ENCODE assay signal across 18 cellular contexts in the genomic region with DNA sequence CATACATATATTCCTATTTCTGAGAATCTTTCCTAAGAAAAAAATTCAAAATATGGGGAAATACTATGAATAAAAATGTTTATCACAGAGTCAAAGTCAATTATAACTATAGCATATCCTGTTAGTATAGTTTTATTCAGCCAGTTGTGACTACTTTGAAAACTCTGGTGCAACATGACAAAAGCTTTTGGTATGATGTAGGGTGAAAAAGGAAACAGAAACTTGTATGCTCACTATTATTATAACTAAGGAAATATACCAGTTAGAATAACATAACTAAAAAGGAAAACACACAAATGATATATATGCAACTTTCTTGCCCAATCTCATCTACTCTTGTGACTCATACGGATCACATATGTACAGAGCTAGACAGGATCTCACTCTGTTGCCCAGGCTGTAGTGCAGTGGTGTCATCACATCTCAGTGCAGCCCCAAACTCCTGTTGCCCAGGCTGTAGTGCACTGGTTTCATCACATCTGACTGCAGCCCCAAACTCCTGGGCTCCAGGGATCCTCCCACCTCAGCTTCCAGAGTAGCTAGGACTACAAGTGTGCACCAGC. TPM values are rescaled to one million over a fixed set of nuclear protein-coding genes. Genes with fewer than 3 reads are reported as not detected.
A peak's percentile ranks its signal among the peaks of the same experiment; 100 is the strongest.
DNase-seq lines count a peak whose midpoint lies in the region; ATAC-seq, FAIRE-seq and TF ChIP-seq lines count a peak whose summit lies in the region.
"Had no signal": no experiment of that assay in that cellular context is flagged by ENCODE, and none has a peak within 500 bp of the region (broad histone marks: within the 10 kb centered on the region; RNA-seq: fewer than 3 reads in every experiment).

No MANE protein-coding gene starts in this region.

- no TSS peak for BruUV-seq in GM12878 (replicated peaks; lab: Mats Ljungman, UMichigan)

- no peaks in the 10 kb centered on the region for H3K27me3 ChIP-seq in GM12878 (replicated peaks in 1 of 2; ENCODE audit: control insufficient read depth in 2 of 2, insufficient read depth in 2 of 2, low read length in 1 of 2)
- H3K27me3 ChIP-seq: MG63, neural progenitor cell had no signal

- H3K79me2 ChIP-seq in GM12878 (ENCODE audit: control insufficient read depth, insufficient read depth, low read length) = no peaks in the 10 kb centered on the region

- no peaks in the 10 kb centered on the region; the same call in 2 of the 3 replicates for H3K9me3 ChIP-seq in GM12878 (replicated peaks; ENCODE audit: control insufficient read depth, insufficient read depth, low read length)
- H3K9me3 ChIP-seq: MG63, thoracic aorta had no signal

- SMC1A ChIA-PET in GM12878 (lab: Charles Lee; ENCODE audit: uncharacterized antibody, unreplicated experiment) = no interaction called here

- no peak for TF ChIP-seq RAD21 in GM12878 (IDR thresholded peaks at IDR 0.05; ENCODE audit: insufficient read depth, low read depth, low read length)

- H3K27me3 Mint-ChIP-seq in activated CD8-positive, alpha-beta T cell treated with anti-CD3 and anti-CD28 coated beads for 36 hours = peaks cover 1% of the 10 kb centered on the region
- peaks cover 7% of the 10 kb centered on the region for H3K27me3 Mint-ChIP-seq in activated CD8-positive, alpha-beta T cell treated with anti-CD3 and anti-CD28 coated beads, Interleukin-2, amount 10 ng/mL, durations not matched to agents 7 days and 5 days (ENCODE audit: low read depth)
- H3K27me3 Mint-ChIP-seq: CD4-positive, CD25-positive, alpha-beta regulatory T cell had no signal

- no peak for TF ChIP-seq CTCF in activated CD8-positive, alpha-beta T cell treated with anti-CD3 and anti-CD28 coated beads for 36 hours (IDR thresholded peaks at IDR 0.05)
- no peak for TF ChIP-seq CTCF in GM12878 (IDR thresholded peaks at IDR 0.05 in 2 of 3, conservative IDR thresholded peaks at IDR 0.05 in 1 of 3; ENCODE audit: control insufficient read depth in 2 of 3, extremely low read depth in 1 of 3, insufficient read depth in 1 of 3, low read depth in 3 of 3, low read length in 3 of 3)

- POLR2A ChIA-PET in activated CD8-positive, alpha-beta T cell treated with anti-CD3 and anti-CD28 coated beads for 36 hours (lab: Charles Lee) = interaction anchor here (0.6 kb wide), 1 partner anchor 242 kb away, joined by 3 read pairs; no protein-coding TSS in a partner anchor
- POLR2A ChIA-PET in activated CD8-positive, alpha-beta T cell treated with anti-CD3 and anti-CD28 coated beads, Interleukin-2, amount 10 ng/mL, durations not matched to agents 7 days and 5 days (lab: Charles Lee) = no interaction called here
- POLR2A ChIA-PET in GM12878 (lab: Charles Lee) = interaction anchor here (0.6 kb wide), 1 partner anchor 76 kb away, joined by 3 read pairs; no protein-coding TSS in a partner anchor

- no peak for TF ChIP-seq POLR2A in GM12878 (IDR thresholded peaks at IDR 0.05; ENCODE audit: low read depth, low read length)

- no peak overlapping the region; the same call in 1 of the 2 replicates for H2AFZ ChIP-seq in GM12878 (ENCODE audit: control insufficient read depth, low read depth, low read length)
- H2AFZ ChIP-seq: neural progenitor cell had no signal

- peak; percentile 19 for DNase-seq in activated CD8-positive, alpha-beta T cell treated with anti-CD3 and anti-CD28 coated beads for 36 hours
- no peak for DNase-seq in activated CD8-positive, alpha-beta T cell treated with anti-CD3 and anti-CD28 coated beads, Interleukin-2, amount 10 ng/mL, durations not matched to agents 7 days and 5 days
- DNase-seq in ELR (ENCODE audit: low read depth) = peak; percentile 48
- DNase-seq in GM12878 (ENCODE audit: low read depth, low spot score) = no peak
- peak; percentile 11 for DNase-seq in hepatic stellate cell (ENCODE audit: low spot score)
- DNase-seq in caudate nucleus (lab: John Stamatoyannopoulos, UW) = no peak
- no peak for DNase-seq in DMS79 (lab: John Stamatoyannopoulos, UW)
- DNase-seq: erythroblast, MG63, midbrain, NCI-H187, NCI-H226 had no signal

- CTCF ChIA-PET in activated CD8-positive, alpha-beta T cell treated with anti-CD3 and anti-CD28 coated beads for 36 hours (lab: Charles Lee) = no interaction called here
- CTCF ChIA-PET in activated CD8-positive, alpha-beta T cell treated with anti-CD3 and anti-CD28 coated beads, Interleukin-2, amount 10 ng/mL, durations not matched to agents 7 days and 5 days (lab: Charles Lee) = interaction anchor here (1.4 kb wide), 1 partner anchor 19 kb away, joined by 3 read pairs; no protein-coding TSS in a partner anchor
- CTCF ChIA-PET in GM12878 (lab: Yijun Ruan, JAX) = no interaction called here

- no peak for FAIRE-seq in GM12878 (lab: Jason Lieb, UNC)

- H3K4me1 ChIP-seq in GM12878 (ENCODE audit: control insufficient read depth, insufficient read depth, low read length) = peaks cover 4% of the 10 kb centered on the region; the same call in 1 of the 2 replicates

- TF ChIP-seq EP300 in GM12878 (IDR thresholded peaks at IDR 0.05; ENCODE audit: borderline replicate concordance in 1 of 2, control insufficient read depth in 1 of 2, low read depth in 2 of 2, low read length in 2 of 2) = no peak

- peak; percentile 81 for ATAC-seq in activated CD8-positive, alpha-beta T cell treated with anti-CD3 and anti-CD28 coated beads for 36 hours
- ATAC-seq in activated CD8-positive, alpha-beta T cell treated with anti-CD3 and anti-CD28 coated beads, Interleukin-2, amount 10 ng/mL, durations not matched to agents 7 days and 5 days = no peak
- ATAC-seq in GM12878 (peak; percentile 72), SK-N-SH treated with all-trans-retinoic acid at 6 μM for 48 hours (no peak)
- ATAC-seq: HCT116, Panc1 had no signal

- intact Hi-C loops in activated CD8-positive, alpha-beta T cell treated with anti-CD3 and anti-CD28 coated beads for 36 hours (cut with micrococcal nuclease) = no loop called here
- intact Hi-C loops in GM12878 (cut with micrococcal nuclease; ENCODE audit: unreplicated experiment) = no loop called here

- H3K36me3 ChIP-seq in GM12878 (ENCODE audit: control insufficient read depth in 2 of 2, insufficient read depth in 2 of 2, low read length in 1 of 2) = no peaks in the 10 kb centered on the region
- H3K36me3 ChIP-seq: MG63, neural progenitor cell, thoracic aorta had no signal

- H3K36me3 Mint-ChIP-seq in activated CD8-positive, alpha-beta T cell treated with anti-CD3 and anti-CD28 coated beads for 36 hours (ENCODE audit: low read depth) = no peaks in the 10 kb centered on the region
- peaks cover 3% of the 10 kb centered on the region for H3K36me3 Mint-ChIP-seq in activated CD8-positive, alpha-beta T cell treated with anti-CD3 and anti-CD28 coated beads, Interleukin-2, amount 10 ng/mL, durations not matched to agents 7 days and 5 days (ENCODE audit: low read depth)
- H3K36me3 Mint-ChIP-seq: CD4-positive, CD25-positive, alpha-beta regulatory T cell; neural progenitor cell had no signal

- no peak overlapping the region for H3K9ac ChIP-seq in GM12878 (ENCODE audit: control insufficient read depth, insufficient read depth, low read length)
- H3K9ac ChIP-seq: neural progenitor cell had no signal

- no peak overlapping the region for H3K4me2 ChIP-seq in GM12878 (ENCODE audit: control insufficient read depth, insufficient read depth)
- H3K4me2 ChIP-seq: neural progenitor cell had no signal

- peaks cover 3% of the 10 kb centered on the region for H3K9me3 Mint-ChIP-seq in activated CD8-positive, alpha-beta T cell treated with anti-CD3 and anti-CD28 coated beads for 36 hours
- peaks cover 4% of the 10 kb centered on the region for H3K9me3 Mint-ChIP-seq in activated CD8-positive, alpha-beta T cell treated with anti-CD3 and anti-CD28 coated beads, Interleukin-2, amount 10 ng/mL, durations not matched to agents 7 days and 5 days (ENCODE audit: insufficient read depth)
- H3K9me3 Mint-ChIP-seq: neural progenitor cell had no signal

- WGBS in GM12878 (ENCODE audit: insufficient coverage, insufficient replicate concordance, low lambda C conversion rate, missing lambda C conversion rate) = 48% methylated on average over 1 of the region's 1 CpG

- no peak overlapping the region for H3K27ac ChIP-seq in GM12878 (ENCODE audit: control insufficient read depth, insufficient read depth)
- no peak overlapping the region for H3K27ac ChIP-seq in caudate nucleus (ENCODE audit: low read depth, low read length)
- H3K27ac ChIP-seq: neural progenitor cell, thoracic aorta had no signal

- no peaks in the 10 kb centered on the region for H4K20me1 ChIP-seq in GM12878 (ENCODE audit: control insufficient read depth, insufficient read depth)

- no peak overlapping the region for H3K4me3 Mint-ChIP-seq in activated CD8-positive, alpha-beta T cell treated with anti-CD3 and anti-CD28 coated beads for 36 hours
- no peak overlapping the region for H3K4me3 Mint-ChIP-seq in activated CD8-positive, alpha-beta T cell treated with anti-CD3 and anti-CD28 coated beads, Interleukin-2, amount 10 ng/mL, durations not matched to agents 7 days and 5 days
- H3K4me3 Mint-ChIP-seq: CD4-positive, CD25-positive, alpha-beta regulatory T cell; neural progenitor cell had no signal

- H3K4me1 Mint-ChIP-seq in activated CD8-positive, alpha-beta T cell treated with anti-CD3 and anti-CD28 coated beads for 36 hours (ENCODE audit: low read depth) = peaks cover 2% of the 10 kb centered on the region
- peaks cover 2% of the 10 kb centered on the region for H3K4me1 Mint-ChIP-seq in activated CD8-positive, alpha-beta T cell treated with anti-CD3 and anti-CD28 coated beads, Interleukin-2, amount 10 ng/mL, durations not matched to agents 7 days and 5 days (ENCODE audit: low read depth)
- H3K4me1 Mint-ChIP-seq: neural progenitor cell had no signal

- RAD21 ChIA-PET in GM12878 (lab: Charles Lee; ENCODE audit: unreplicated experiment) = interaction anchor here (0.9 to 1.2 kb wide), 2 partner anchors 14 to 146 kb away, joined by 3 to 5 read pairs; no protein-coding TSS in a partner anchor

- H3K4me3 ChIP-seq in GM12878 = no peak overlapping the region
- H3K4me3 ChIP-seq: MG63, neural progenitor cell, thoracic aorta had no signal

- in situ Hi-C loops in GM12878 (cut with MboI) = no loop called here

- no peak overlapping the region for H3K27ac Mint-ChIP-seq in activated CD8-positive, alpha-beta T cell treated with anti-CD3 and anti-CD28 coated beads for 36 hours
- no peak overlapping the region for H3K27ac Mint-ChIP-seq in activated CD8-positive, alpha-beta T cell treated with anti-CD3 and anti-CD28 coated beads, Interleukin-2, amount 10 ng/mL, durations not matched to agents 7 days and 5 days
- H3K27ac Mint-ChIP-seq: neural progenitor cell had no signal

RNA-seq across cellular contexts. Expression of gene TLK1, which starts 12.4 kb away (rescaled TPM):
- total RNA-seq in activated CD8-positive, alpha-beta T cell treated with anti-CD3 and anti-CD28 coated beads for 36 hours = 10 to 100 TPM; 53.9 to 56.0 TPM
- 10 to 100 TPM; 89.1 to 96.3 TPM for total RNA-seq in activated CD8-positive, alpha-beta T cell treated with anti-CD3 and anti-CD28 coated beads, Interleukin-2, amount 10 ng/mL, durations not matched to agents 7 days and 5 days
- total RNA-seq in GM12878 (2013; cell fraction: nucleolus; rRNA removed) = 122 and 146 TPM in 2 replicates
- total RNA-seq in GM12878 (2014; rRNA removed) (25.1 and 29.0 TPM in 2 replicates), GM12878 (2014; rRNA removed; fragmentation: Illumina TruSeq; extraction: Trizol) (48.4 and 51.6 TPM in 2 replicates), GM12878 (2021) (122 TPM in 2 replicates)
- polyA plus RNA-seq in GM12878 (2011; ENCODE audit: low read depth) = 21.4 TPM
- polyA plus RNA-seq in GM12878 (2011; rRNA removed) (50.2 and 77.0 TPM in 2 replicates), GM12878 (2014; fragmentation: Illumina TruSeq; extraction: Trizol) (79.9 and 99.5 TPM in 2 replicates), GM12878 (2014; fragmentation: Nextera tagmentation; extraction: Ambion mirVana) (100 to 1,000 TPM in 1 of 2 experiments, 10 to 100 TPM in 1; 42.5 to 126 TPM), GM12878 (2014; rRNA removed) (26.3 and 28.4 TPM in 2 replicates), GM12878 (2016; fragmentation: Nextera tagmentation; extraction: Ambion mirVana) (10 to 100 TPM; 64.4 to 71.3 TPM)
- 13.1 and 18.1 TPM in 2 replicates for polyA plus RNA-seq in GM12878 (2011; cell fraction: cytosol; rRNA removed)
- 21.7 and 25.4 TPM in 2 replicates for polyA plus RNA-seq in GM12878 (2011; cell fraction: nucleus; rRNA removed)
- polyA plus RNA-seq in GM12878 (2012) = 43.7 and 60.4 TPM in 2 replicates
- 39.4 and 60.5 TPM in 2 replicates for polyA minus RNA-seq in GM12878 (2011; rRNA and poly(A)+ RNA removed)
- polyA minus RNA-seq in GM12878 (2011; cell fraction: cytosol; rRNA and poly(A)+ RNA removed) = 31.0 and 41.9 TPM in 2 replicates
- polyA minus RNA-seq in GM12878 (2011; cell fraction: nucleus; rRNA and poly(A)+ RNA removed) = 38.4 and 75.1 TPM in 2 replicates

Comparison
In these comparisons a context has a peak if more than half of its experiments do, and no peak if none do; other contexts are left out.
1. ATAC-seq: peak in activated CD8-positive, alpha-beta T cell treated with anti-CD3 and anti-CD28 coated beads for 36 hours (single experiment) and GM12878 (single experiment); none in activated CD8-positive, alpha-beta T cell treated with anti-CD3 and anti-CD28 coated beads, Interleukin-2, amount 10 ng/mL, durations not matched to agents 7 days and 5 days (single experiment) and SK-N-SH treated with all-trans-retinoic acid at 6 μM for 48 hours (single experiment).
2. DNase-seq: peak in activated CD8-positive, alpha-beta T cell treated with anti-CD3 and anti-CD28 coated beads for 36 hours (single experiment), ELR (single experiment) and hepatic stellate cell (single experiment); none in activated CD8-positive, alpha-beta T cell treated with anti-CD3 and anti-CD28 coated beads, Interleukin-2, amount 10 ng/mL, durations not matched to agents 7 days and 5 days (single experiment), GM12878 (single experiment), caudate nucleus (0 of 61) and DMS79 (single experiment).